In genomic region chr21:32974653-32975052, GRCh38 we compare ENCODE assay signal across 24 cellular contexts. TPM values are rescaled to one million over a fixed set of nuclear protein-coding genes. Genes with fewer than 3 reads are reported as not detected.
DNase-seq lines count a peak whose midpoint lies in the region; ATAC-seq, FAIRE-seq and TF ChIP-seq lines count a peak whose summit lies in the region.
"Had no signal": no experiment of that assay in that cellular context is flagged by ENCODE, and none has a peak within 500 bp of the region (broad histone marks: within the 10 kb centered on the region; RNA-seq: fewer than 3 reads in every experiment).

No MANE protein-coding gene starts in this region.

- POLR2A ChIA-PET in K562 (lab: Yijun Ruan, JAX), result interaction anchor here (0.7 to 1.0 kb wide), 3 partner anchors 12 to 227 kb away, joined by 3 to 4 read pairs (median 3); no protein-coding TSS in a partner anchor

- H3K9me3 Mint-ChIP-seq in dendritic cell treated with granulocyte-macrophage colony-stimulating factor and Interleukin-4, amounts not matched to agents 40 ng/mL and 50 ng/mL, for 4 days, result no peaks in the 10 kb centered on the region
- no peaks in the 10 kb centered on the region for H3K9me3 Mint-ChIP-seq in neural crest cell
- H3K9me3 Mint-ChIP-seq: CD4-positive, alpha-beta memory T cell had no signal

- no peaks in the 10 kb centered on the region for H3K4me1 ChIP-seq in K562 (replicated peaks in 1 of 2; ENCODE audit: control insufficient read depth in 2 of 2, insufficient read depth in 2 of 2, low read length in 2 of 2)
- H3K4me1 ChIP-seq: BE2C had no signal

- H3K27ac ChIP-seq in K562 (ENCODE audit: extremely low read depth, low read depth, low read length), result no peak overlapping the region
- H3K27ac ChIP-seq: BLaER1 had no signal

- no peak overlapping the region for H3K4me3 ChIP-seq in K562
- H3K4me3 ChIP-seq: BLaER1 had no signal

- no TSS peak for BruUV-seq in K562 (replicated peaks; lab: Mats Ljungman, UMichigan)

- H3K27me3 Mint-ChIP-seq in dendritic cell treated with granulocyte-macrophage colony-stimulating factor and Interleukin-4, amounts not matched to agents 40 ng/mL and 50 ng/mL, for 4 days, result peaks cover 10% of the 10 kb centered on the region
- peaks cover 97% of the 10 kb centered on the region for H3K27me3 Mint-ChIP-seq in neural crest cell (ENCODE audit: low read depth)

- peaks cover 18% of the 10 kb centered on the region for H3K4me1 Mint-ChIP-seq in dendritic cell treated with granulocyte-macrophage colony-stimulating factor and Interleukin-4, amounts not matched to agents 40 ng/mL and 50 ng/mL, for 4 days (ENCODE audit: low read depth)
- H3K4me1 Mint-ChIP-seq in neural crest cell, result peaks cover 48% of the 10 kb centered on the region
- H3K4me1 Mint-ChIP-seq: CD4-positive, alpha-beta memory T cell; CD4-positive, CD25-positive, alpha-beta regulatory T cell; CD8-positive, alpha-beta memory T cell had no signal

- H2AFZ ChIP-seq in K562 (ENCODE audit: low read depth, low read length), result no peak overlapping the region

- H3K27me3 ChIP-seq in K562 (ENCODE audit: control insufficient read depth in 2 of 2, insufficient read depth in 2 of 2, low read length in 2 of 2), result peaks cover 32 to 37% of the 10 kb centered on the region in 2 experiments
- H3K27me3 ChIP-seq: BLaER1 had no signal

- H3K79me2 ChIP-seq in K562 (ENCODE audit: control insufficient read depth, insufficient read depth, low read length), result no peaks in the 10 kb centered on the region

- ATAC-seq in K562 (no peak), GM19395 (IDR thresholded peaks at IDR 0.05; ENCODE audit: unreplicated experiment) (no peak), GM18519 (IDR thresholded peaks at IDR 0.05; ENCODE audit: low FRiP score, unreplicated experiment) (no peak)

- no peak for TF ChIP-seq EP300 in K562 (IDR thresholded peaks at IDR 0.05; ENCODE audit: low read length)

- no peak overlapping the region for H3K9ac ChIP-seq in K562 (ENCODE audit: insufficient read depth in 1 of 2, low read depth in 2 of 2, low read length in 2 of 2)
- H3K9ac ChIP-seq: BLaER1 had no signal

- no peaks in the 10 kb centered on the region for H3K9me3 ChIP-seq in K562 (replicated peaks; ENCODE audit: control insufficient read depth, insufficient read depth, low read depth, low read length)
- H3K9me3 ChIP-seq: BE2C, BLaER1 had no signal

- peak overlapping the region; percentile 5 for H3K27ac Mint-ChIP-seq in dendritic cell treated with granulocyte-macrophage colony-stimulating factor and Interleukin-4, amounts not matched to agents 40 ng/mL and 50 ng/mL, for 4 days
- H3K27ac Mint-ChIP-seq in neural crest cell (ENCODE audit: unreplicated experiment), result peak overlapping the region; percentile 28
- H3K27ac Mint-ChIP-seq: CD14-positive monocyte; CD4-positive, alpha-beta memory T cell; CD4-positive, CD25-positive, alpha-beta regulatory T cell had no signal

- intact Hi-C loops in K562 (cut with micrococcal nuclease), result no loop called here
- intact Hi-C loops in dendritic cell treated with granulocyte-macrophage colony-stimulating factor and Interleukin-4, amounts not matched to agents 40 ng/mL and 50 ng/mL, for 4 days (cut with micrococcal nuclease), result no loop called here

- H3K4me3 Mint-ChIP-seq in dendritic cell treated with granulocyte-macrophage colony-stimulating factor and Interleukin-4, amounts not matched to agents 40 ng/mL and 50 ng/mL, for 4 days, result no peak overlapping the region
- H3K4me3 Mint-ChIP-seq in neural crest cell, result no peak overlapping the region
- H3K4me3 Mint-ChIP-seq: CD14-positive monocyte; CD4-positive, alpha-beta memory T cell; CD4-positive, CD25-positive, alpha-beta regulatory T cell; CD8-positive, alpha-beta memory T cell had no signal

- no peaks in the 10 kb centered on the region for H4K20me1 ChIP-seq in K562 (replicated peaks; ENCODE audit: control insufficient read depth, insufficient read depth, low read length)
- H4K20me1 ChIP-seq: BLaER1 had no signal

- in situ Hi-C loops in K562 (cut with MboI), result no loop called here

- H3K36me3 ChIP-seq in K562 (ENCODE audit: control insufficient read depth, insufficient read depth, low read length), result no peaks in the 10 kb centered on the region
- H3K36me3 ChIP-seq: BE2C, BLaER1 had no signal

- TF ChIP-seq POLR2A in K562 (conservative IDR thresholded peaks at IDR 0.05), result no peak

- CTCF ChIA-PET in K562 (lab: Yijun Ruan, JAX; ENCODE audit: low intra/inter-chr PET ratio), result no interaction called here

- no peak overlapping the region for H3K4me2 ChIP-seq in K562 (ENCODE audit: insufficient read depth, low read length)
- H3K4me2 ChIP-seq: BLaER1 had no signal

- FAIRE-seq in K562 (lab: Jason Lieb, UNC), result peak; percentile 48
- FAIRE-seq in D721Med (lab: Jason Lieb, UNC), result no peak
- FAIRE-seq: A204.1, G401.6, GM12891 had no signal

- no peak for TF ChIP-seq RAD21 in K562 (CRISPR knock-in tag; conservative IDR thresholded peaks at IDR 0.05 in 1 of 2, IDR thresholded peaks at IDR 0.05 in 1 of 2)

- no peak for TF ChIP-seq CTCF in K562 (IDR thresholded peaks at IDR 0.05 in 2 of 3, conservative IDR thresholded peaks at IDR 0.05 in 1 of 3; ENCODE audit: insufficient read depth in 2 of 3, low read depth in 1 of 3, low read length in 3 of 3)
- TF ChIP-seq CTCF in neural crest cell (conservative IDR thresholded peaks at IDR 0.05), result no peak
- no peak for TF ChIP-seq CTCF in D721Med (IDR thresholded peaks at IDR 0.05; ENCODE audit: insufficient read depth, missing control alignments)

- no peaks in the 10 kb centered on the region for H3K9me1 ChIP-seq in K562 (ENCODE audit: control insufficient read depth, insufficient read depth, low read length)

- WGBS in K562 (ENCODE audit: insufficient coverage, low coverage, missing lambda C conversion rate), result 0% methylated on average over 2 of the region's 2 CpGs

- no peak for DNase-seq in K562 (ENCODE audit: extremely low read depth in 1 of 4, low spot score in 3 of 4)
- no peak for DNase-seq in neural crest cell (ENCODE audit: low read depth, low spot score)
- no peak for DNase-seq in stimulated activated CD4-positive, alpha-beta T cell treated with anti-CD3 and anti-CD28 coated beads, Interleukin-12 subunit alpha, Interleukin-12 subunit beta, amount 100 ng/mL, for 4 hours
- DNase-seq in D721Med (ENCODE audit: insufficient read length, low spot score), result no peak
- DNase-seq: 8988T; ACHN; BE2C; C1 segment of cervical spinal cord; CD4-positive, alpha-beta memory T cell; CD4-positive, CD25-positive, alpha-beta regulatory T cell; CD8-positive, alpha-beta memory T cell; COR-L47; DMS79 treated with DMSO at 0.1 percent for 48 hours; GF-D8 had no signal

- no peaks in the 10 kb centered on the region for H3K36me3 Mint-ChIP-seq in dendritic cell treated with granulocyte-macrophage colony-stimulating factor and Interleukin-4, amounts not matched to agents 40 ng/mL and 50 ng/mL, for 4 days (ENCODE audit: low read depth)
- H3K36me3 Mint-ChIP-seq in neural crest cell (ENCODE audit: low read depth), result no peaks in the 10 kb centered on the region
- H3K36me3 Mint-ChIP-seq: CD14-positive monocyte; CD4-positive, alpha-beta memory T cell; CD4-positive, CD25-positive, alpha-beta regulatory T cell; CD8-positive, alpha-beta memory T cell had no signal

TF ChIP-seq in K562, 482 proteins besides CTCF, POLR2A, EP300 and RAD21:
- no peak for TF ChIP-seq JUN (IDR thresholded peaks at IDR 0.05; ENCODE audit: borderline replicate concordance, low read depth, low read length)
- TF ChIP-seq JUN (CRISPR knock-in tag; IDR thresholded peaks at IDR 0.05; ENCODE audit: borderline replicate concordance), result no peak
- no peak for TF ChIP-seq IRF9 (tag; IDR thresholded peaks at IDR 0.05)
- TF ChIP-seq CREB1 (IDR thresholded peaks at IDR 0.05), result no peak
- TF ChIP-seq CREB1 (CRISPR knock-in tag; IDR thresholded peaks at IDR 0.05), result no peak
- no peak for TF ChIP-seq KAT7 (CRISPR knock-in tag; IDR thresholded peaks at IDR 0.05; ENCODE audit: borderline replicate concordance)

RNA-seq across cellular contexts. Expression of gene OLIG2, which starts 51.1 kb away (rescaled TPM):
- not detected in 2 replicates for total RNA-seq in K562 (2011; cell fraction: chromatin; rRNA removed; ENCODE audit: low replicate concordance)
- not detected in 2 replicates for total RNA-seq in K562 (2011; cell fraction: nucleolus; rRNA removed)
- total RNA-seq in K562 (2011; cell fraction: nucleoplasm; rRNA removed), result not detected in 2 replicates
- not detected in 2 replicates for total RNA-seq in K562 (2014; rRNA removed)
- not detected in 2 replicates for total RNA-seq in K562 (2014; rRNA removed; fragmentation: Illumina TruSeq; extraction: Trizol)
- not detected in 2 replicates for total RNA-seq in K562 (2015; rRNA removed; fragmentation: Illumina TruSeq; extraction: Trizol)
- total RNA-seq in K562 (2021), result not detected in 2 replicates
- polyA plus RNA-seq in K562 (2011; rRNA removed), result not detected in 2 replicates
- not detected in 2 replicates for polyA plus RNA-seq in K562 (2011; cell fraction: cytosol; rRNA removed)
- polyA plus RNA-seq in K562 (2011; cell fraction: nucleus; rRNA removed), result not detected in 2 replicates
- not detected in 2 replicates for polyA plus RNA-seq in K562 (2012)
- polyA plus RNA-seq in K562 (2014; fragmentation: Illumina TruSeq; extraction: Trizol), result not detected in 2 replicates
- polyA plus RNA-seq in K562 (2014; fragmentation: Nextera tagmentation; extraction: Ambion mirVana), result not detected
- not detected in 2 replicates for polyA plus RNA-seq in K562 (2014; rRNA removed)
- polyA minus RNA-seq in K562 (2011; rRNA and poly(A)+ RNA removed), result not detected in 2 replicates
- polyA minus RNA-seq in K562 (2011; cell fraction: cytosol; rRNA and poly(A)+ RNA removed), result not detected in 2 replicates
- polyA minus RNA-seq in K562 (2011; cell fraction: nucleus; rRNA and poly(A)+ RNA removed), result not detected in 2 replicates
- total RNA-seq in neural crest cell, result 5.4 TPM in 2 replicates
- total RNA-seq: A673; CD4-positive, alpha-beta memory T cell; CD4-positive, CD25-positive, alpha-beta regulatory T cell; CD8-positive, alpha-beta memory T cell had no signal
- polyA plus RNA-seq: AG04450; CD14-positive monocyte; CD4-positive, alpha-beta memory T cell; CD4-positive, CD25-positive, alpha-beta regulatory T cell; CD8-positive, alpha-beta memory T cell had no signal
